Comparison of ENCODE assay signal across 1 cellular context in the genomic region with DNA sequence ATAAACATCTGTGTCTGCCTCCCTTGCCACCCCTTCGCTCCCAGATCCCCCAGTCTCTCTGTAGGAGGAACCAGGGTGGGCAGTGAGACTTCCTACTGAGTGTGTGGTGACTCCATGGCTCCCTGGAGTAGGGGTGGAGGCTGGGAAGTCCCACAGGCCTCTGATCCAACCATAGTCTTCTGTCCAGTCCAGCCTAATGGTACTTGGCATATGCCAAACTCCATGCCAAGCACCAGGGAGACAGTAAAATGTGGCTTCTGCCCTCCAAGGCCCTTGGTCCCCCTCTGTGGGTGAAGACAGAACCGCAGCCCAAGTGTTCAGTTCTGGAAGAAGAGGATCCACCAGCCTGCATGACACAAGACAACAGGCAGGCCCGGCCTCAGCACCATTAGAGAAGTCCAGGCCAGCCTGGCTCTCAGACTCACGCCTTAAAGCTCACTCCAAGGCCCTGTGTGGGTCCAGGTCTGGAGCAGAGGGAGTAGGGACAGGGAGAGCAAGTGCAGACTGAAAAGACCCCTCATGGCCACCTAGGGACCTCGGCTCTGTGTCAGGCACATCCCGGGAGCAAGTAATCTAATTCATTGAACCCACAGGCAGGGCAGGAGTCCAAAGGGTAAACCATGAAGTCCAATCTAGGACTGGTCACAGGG.
TF ChIP-seq lines count a peak whose summit lies in the region.

No MANE protein-coding gene starts in this region.

TF ChIP-seq in HEK293, 187 proteins besides CTCF, POLR2A, EP300 and RAD21 (continued from another document):
- peak; percentile 55; the same call in 1 of the 2 replicates for TF ChIP-seq EGR2 (tag by site-specific recombination; IDR thresholded peaks at IDR 0.05; ENCODE audit: low read depth)
- no peak for TF ChIP-seq BCL11B (tag by site-specific recombination; IDR thresholded peaks at IDR 0.05; ENCODE audit: low read depth)
- TF ChIP-seq, protein P1, sequence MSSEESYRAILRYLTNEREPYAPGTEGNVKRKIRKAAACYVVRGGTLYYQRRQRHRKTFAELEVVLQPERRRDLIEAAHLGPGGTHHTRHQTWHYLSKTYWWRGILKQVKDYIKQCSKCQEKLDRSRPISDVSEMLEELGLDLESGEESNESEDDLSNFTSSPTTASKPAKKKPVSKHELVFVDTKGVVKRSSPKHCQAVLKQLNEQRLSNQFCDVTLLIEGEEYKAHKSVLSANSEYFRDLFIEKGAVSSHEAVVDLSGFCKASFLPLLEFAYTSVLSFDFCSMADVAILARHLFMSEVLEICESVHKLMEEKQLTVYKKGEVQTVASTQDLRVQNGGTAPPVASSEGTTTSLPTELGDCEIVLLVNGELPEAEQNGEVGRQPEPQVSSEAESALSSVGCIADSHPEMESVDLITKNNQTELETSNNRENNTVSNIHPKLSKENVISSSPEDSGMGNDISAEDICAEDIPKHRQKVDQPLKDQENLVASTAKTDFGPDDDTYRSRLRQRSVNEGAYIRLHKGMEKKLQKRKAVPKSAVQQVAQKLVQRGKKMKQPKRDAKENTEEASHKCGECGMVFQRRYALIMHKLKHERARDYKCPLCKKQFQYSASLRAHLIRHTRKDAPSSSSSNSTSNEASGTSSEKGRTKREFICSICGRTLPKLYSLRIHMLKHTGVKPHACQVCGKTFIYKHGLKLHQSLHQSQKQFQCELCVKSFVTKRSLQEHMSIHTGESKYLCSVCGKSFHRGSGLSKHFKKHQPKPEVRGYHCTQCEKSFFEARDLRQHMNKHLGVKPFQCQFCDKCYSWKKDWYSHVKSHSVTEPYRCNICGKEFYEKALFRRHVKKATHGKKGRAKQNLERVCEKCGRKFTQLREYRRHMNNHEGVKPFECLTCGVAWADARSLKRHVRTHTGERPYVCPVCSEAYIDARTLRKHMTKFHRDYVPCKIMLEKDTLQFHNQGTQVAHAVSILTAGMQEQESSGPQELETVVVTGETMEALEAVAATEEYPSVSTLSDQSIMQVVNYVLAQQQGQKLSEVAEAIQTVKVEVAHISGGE (tag by site-specific recombination; conservative IDR thresholded peaks at IDR 0.05; ENCODE audit: low read depth), result no peak
